In the genomic region with DNA sequence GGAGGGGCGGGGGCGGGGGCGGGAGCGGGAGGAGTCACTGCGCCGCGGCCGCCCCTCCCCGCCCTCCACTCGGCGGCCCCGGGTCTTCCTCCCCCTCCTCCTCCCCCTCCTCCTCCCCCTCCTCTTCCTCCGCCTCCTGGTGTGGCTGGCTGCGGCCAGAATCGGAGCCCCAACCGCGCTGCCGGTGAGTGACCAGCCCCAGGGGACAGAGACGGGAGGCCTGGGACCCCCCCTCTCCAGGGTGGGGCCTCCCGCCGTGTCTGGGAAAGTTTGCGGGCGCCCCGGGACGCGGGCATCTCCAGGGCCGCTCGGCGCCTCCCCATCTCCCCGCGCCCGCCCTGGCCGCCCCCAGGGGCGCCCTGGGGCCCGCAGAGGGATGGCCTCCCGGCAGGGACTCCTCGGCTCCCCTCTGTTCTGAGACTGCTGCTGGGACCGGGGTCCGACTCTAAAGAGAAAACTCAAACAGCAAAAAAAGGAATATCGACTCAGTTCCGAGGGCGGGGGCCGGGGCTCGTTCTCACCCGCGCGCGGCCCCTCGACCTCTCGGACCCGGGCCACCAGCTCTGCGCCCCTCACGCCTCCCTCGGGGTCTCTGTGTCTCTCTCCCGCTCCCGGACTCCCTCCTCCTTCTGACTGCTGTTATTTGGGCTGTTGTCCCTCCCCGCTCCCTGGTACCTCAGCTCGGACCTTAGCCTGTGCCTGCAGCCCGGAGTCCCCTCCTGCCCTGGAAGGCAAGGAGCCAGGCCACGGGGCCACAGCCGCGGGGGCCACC, we compare ENCODE assay signal across 1 cellular context.
TF ChIP-seq lines count a peak whose summit lies in the region.

TSS of gene STON1 (plus strand) at position 122 of the 772 bp plus-strand sequence. CDS start 50,480 bp downstream, outside the sequence.

TF ChIP-seq in H1, 55 proteins besides CTCF, POLR2A, EP300 and RAD21:
- TF ChIP-seq TEAD4 (IDR thresholded peaks at IDR 0.05; ENCODE audit: low read depth, low read length) = no peak
- no peak for TF ChIP-seq NRF1 (IDR thresholded peaks at IDR 0.05; ENCODE audit: low read depth, low read length)
- no peak for TF ChIP-seq CHD2 (IDR thresholded peaks at IDR 0.05; ENCODE audit: low read length)
- TF ChIP-seq TAF7 (optimal IDR thresholded peaks at IDR 0.05; ENCODE audit: borderline replicate concordance, low read depth, low read length) = peak; percentile 24
- TF ChIP-seq, protein P1, sequence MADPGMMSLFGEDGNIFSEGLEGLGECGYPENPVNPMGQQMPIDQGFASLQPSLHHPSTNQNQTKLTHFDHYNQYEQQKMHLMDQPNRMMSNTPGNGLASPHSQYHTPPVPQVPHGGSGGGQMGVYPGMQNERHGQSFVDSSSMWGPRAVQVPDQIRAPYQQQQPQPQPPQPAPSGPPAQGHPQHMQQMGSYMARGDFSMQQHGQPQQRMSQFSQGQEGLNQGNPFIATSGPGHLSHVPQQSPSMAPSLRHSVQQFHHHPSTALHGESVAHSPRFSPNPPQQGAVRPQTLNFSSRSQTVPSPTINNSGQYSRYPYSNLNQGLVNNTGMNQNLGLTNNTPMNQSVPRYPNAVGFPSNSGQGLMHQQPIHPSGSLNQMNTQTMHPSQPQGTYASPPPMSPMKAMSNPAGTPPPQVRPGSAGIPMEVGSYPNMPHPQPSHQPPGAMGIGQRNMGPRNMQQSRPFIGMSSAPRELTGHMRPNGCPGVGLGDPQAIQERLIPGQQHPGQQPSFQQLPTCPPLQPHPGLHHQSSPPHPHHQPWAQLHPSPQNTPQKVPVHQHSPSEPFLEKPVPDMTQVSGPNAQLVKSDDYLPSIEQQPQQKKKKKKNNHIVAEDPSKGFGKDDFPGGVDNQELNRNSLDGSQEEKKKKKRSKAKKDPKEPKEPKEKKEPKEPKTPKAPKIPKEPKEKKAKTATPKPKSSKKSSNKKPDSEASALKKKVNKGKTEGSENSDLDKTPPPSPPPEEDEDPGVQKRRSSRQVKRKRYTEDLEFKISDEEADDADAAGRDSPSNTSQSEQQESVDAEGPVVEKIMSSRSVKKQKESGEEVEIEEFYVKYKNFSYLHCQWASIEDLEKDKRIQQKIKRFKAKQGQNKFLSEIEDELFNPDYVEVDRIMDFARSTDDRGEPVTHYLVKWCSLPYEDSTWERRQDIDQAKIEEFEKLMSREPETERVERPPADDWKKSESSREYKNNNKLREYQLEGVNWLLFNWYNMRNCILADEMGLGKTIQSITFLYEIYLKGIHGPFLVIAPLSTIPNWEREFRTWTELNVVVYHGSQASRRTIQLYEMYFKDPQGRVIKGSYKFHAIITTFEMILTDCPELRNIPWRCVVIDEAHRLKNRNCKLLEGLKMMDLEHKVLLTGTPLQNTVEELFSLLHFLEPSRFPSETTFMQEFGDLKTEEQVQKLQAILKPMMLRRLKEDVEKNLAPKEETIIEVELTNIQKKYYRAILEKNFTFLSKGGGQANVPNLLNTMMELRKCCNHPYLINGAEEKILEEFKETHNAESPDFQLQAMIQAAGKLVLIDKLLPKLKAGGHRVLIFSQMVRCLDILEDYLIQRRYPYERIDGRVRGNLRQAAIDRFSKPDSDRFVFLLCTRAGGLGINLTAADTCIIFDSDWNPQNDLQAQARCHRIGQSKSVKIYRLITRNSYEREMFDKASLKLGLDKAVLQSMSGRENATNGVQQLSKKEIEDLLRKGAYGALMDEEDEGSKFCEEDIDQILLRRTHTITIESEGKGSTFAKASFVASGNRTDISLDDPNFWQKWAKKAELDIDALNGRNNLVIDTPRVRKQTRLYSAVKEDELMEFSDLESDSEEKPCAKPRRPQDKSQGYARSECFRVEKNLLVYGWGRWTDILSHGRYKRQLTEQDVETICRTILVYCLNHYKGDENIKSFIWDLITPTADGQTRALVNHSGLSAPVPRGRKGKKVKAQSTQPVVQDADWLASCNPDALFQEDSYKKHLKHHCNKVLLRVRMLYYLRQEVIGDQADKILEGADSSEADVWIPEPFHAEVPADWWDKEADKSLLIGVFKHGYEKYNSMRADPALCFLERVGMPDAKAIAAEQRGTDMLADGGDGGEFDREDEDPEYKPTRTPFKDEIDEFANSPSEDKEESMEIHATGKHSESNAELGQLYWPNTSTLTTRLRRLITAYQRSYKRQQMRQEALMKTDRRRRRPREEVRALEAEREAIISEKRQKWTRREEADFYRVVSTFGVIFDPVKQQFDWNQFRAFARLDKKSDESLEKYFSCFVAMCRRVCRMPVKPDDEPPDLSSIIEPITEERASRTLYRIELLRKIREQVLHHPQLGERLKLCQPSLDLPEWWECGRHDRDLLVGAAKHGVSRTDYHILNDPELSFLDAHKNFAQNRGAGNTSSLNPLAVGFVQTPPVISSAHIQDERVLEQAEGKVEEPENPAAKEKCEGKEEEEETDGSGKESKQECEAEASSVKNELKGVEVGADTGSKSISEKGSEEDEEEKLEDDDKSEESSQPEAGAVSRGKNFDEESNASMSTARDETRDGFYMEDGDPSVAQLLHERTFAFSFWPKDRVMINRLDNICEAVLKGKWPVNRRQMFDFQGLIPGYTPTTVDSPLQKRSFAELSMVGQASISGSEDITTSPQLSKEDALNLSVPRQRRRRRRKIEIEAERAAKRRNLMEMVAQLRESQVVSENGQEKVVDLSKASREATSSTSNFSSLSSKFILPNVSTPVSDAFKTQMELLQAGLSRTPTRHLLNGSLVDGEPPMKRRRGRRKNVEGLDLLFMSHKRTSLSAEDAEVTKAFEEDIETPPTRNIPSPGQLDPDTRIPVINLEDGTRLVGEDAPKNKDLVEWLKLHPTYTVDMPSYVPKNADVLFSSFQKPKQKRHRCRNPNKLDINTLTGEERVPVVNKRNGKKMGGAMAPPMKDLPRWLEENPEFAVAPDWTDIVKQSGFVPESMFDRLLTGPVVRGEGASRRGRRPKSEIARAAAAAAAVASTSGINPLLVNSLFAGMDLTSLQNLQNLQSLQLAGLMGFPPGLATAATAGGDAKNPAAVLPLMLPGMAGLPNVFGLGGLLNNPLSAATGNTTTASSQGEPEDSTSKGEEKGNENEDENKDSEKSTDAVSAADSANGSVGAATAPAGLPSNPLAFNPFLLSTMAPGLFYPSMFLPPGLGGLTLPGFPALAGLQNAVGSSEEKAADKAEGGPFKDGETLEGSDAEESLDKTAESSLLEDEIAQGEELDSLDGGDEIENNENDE (IDR thresholded peaks at IDR 0.05; ENCODE audit: insufficient replicate concordance, low read length) = no peak
- TF ChIP-seq RFX5 (IDR thresholded peaks at IDR 0.05; ENCODE audit: borderline replicate concordance, low read depth, low read length) = no peak
- TF ChIP-seq EGR1 (IDR thresholded peaks at IDR 0.05; ENCODE audit: borderline replicate concordance, low read depth, low read length) = no peak
- no peak for TF ChIP-seq CHD1 (IDR thresholded peaks at IDR 0.05; ENCODE audit: low read depth, low read length)
- peak; percentile 45; the same call in 1 of the 2 replicates for TF ChIP-seq PHF8 (conservative IDR thresholded peaks at IDR 0.05; ENCODE audit: low read depth, low read length)
- TF ChIP-seq BRCA1 (IDR thresholded peaks at IDR 0.05; ENCODE audit: low read depth, low read length) = no peak
- TF ChIP-seq KDM4A (IDR thresholded peaks at IDR 0.05; ENCODE audit: low read depth, low read length, severe bottlenecking) = peak; percentile 72
- no peak for TF ChIP-seq NANOG (IDR thresholded peaks at IDR 0.05; ENCODE audit: insufficient read depth, low read depth, low read length, poor library complexity, severe bottlenecking)
- TF ChIP-seq POLR2AphosphoS5 (IDR thresholded peaks at IDR 0.05; ENCODE audit: low read depth, low read length) = no peak
